Comparison of ENCODE assay signal across 11 cellular contexts in genomic region chr15:77002436-77002835, GRCh38. TPM values are rescaled to one million over a fixed set of nuclear protein-coding genes. Genes with fewer than 3 reads are reported as not detected.
A peak's percentile ranks its signal among the peaks of the same experiment; 100 is the strongest.
DNase-seq lines count a peak whose midpoint lies in the region; ATAC-seq, FAIRE-seq and TF ChIP-seq lines count a peak whose summit lies in the region.
"Had no signal": no experiment of that assay in that cellular context is flagged by ENCODE, and none has a peak within 500 bp of the region (broad histone marks: within the 10 kb centered on the region; RNA-seq: fewer than 3 reads in every experiment).

No MANE protein-coding gene starts in this region.

- no peaks in the 10 kb centered on the region for H3K9me3 ChIP-seq in PC-9 (ENCODE audit: insufficient read depth, low read depth)

- BruUV-seq in PC-9 (replicated peaks; lab: Mats Ljungman, UMichigan): no TSS peak

- no peak overlapping the region for H2AFZ ChIP-seq in PC-9

- no peaks in the 10 kb centered on the region for H3K9me3 Mint-ChIP-seq in memory B cell

- ATAC-seq in GM19397 (IDR thresholded peaks at IDR 0.05; ENCODE audit: unreplicated experiment) (peak; percentile 30), memory B cell (ENCODE audit: low read depth) (no peak)
- ATAC-seq: foreskin keratinocyte had no signal

- H3K36me3 ChIP-seq in PC-9 (ENCODE audit: low read depth): no peaks in the 10 kb centered on the region

- H4K20me1 ChIP-seq in PC-9 (ENCODE audit: insufficient read depth): no peaks in the 10 kb centered on the region

- peaks cover 4% of the 10 kb centered on the region; the same call in 1 of the 2 replicates for H3K27me3 ChIP-seq in PC-9 (ENCODE audit: insufficient read depth, low read depth)
- H3K27me3 ChIP-seq: foreskin keratinocyte had no signal

- no peaks in the 10 kb centered on the region for H3K27me3 Mint-ChIP-seq in memory B cell

- FAIRE-seq in RCC 7860 (lab: Jason Lieb, UNC): no peak

- peak overlapping the region; percentile 49 for H3K27ac Mint-ChIP-seq in memory B cell

- DNase-seq in AG20443 (ENCODE audit: low spot score) (peak; percentile 52), memory B cell (ENCODE audit: low spot score in 2 of 2) (no peak), RCC 7860 (ENCODE audit: low spot score) (no peak), PC-9 (no peak), NCI-H1105 treated with DMSO at 0.1 percent for 48 hours (lab: John Stamatoyannopoulos, UW) (no peak), NCI-H226 (no peak)
- peak; percentile 13 for DNase-seq in activated CD8-positive, alpha-beta memory T cell treated with anti-CD3 and anti-CD28 coated beads, Interleukin-2, amount 50 U/mL, for 4 hours
- DNase-seq: foreskin keratinocyte, NCI-H748 treated with DMSO at 0.1 percent for 48 hours had no signal

- no peak overlapping the region for H3K4me2 ChIP-seq in PC-9

- peak overlapping the region; percentile 66 for H3K4me3 Mint-ChIP-seq in memory B cell

- peaks cover 43% of the 10 kb centered on the region for H3K4me1 Mint-ChIP-seq in memory B cell

- intact Hi-C loops in PC-9 (cut with micrococcal nuclease; ENCODE audit: unreplicated experiment): no loop called here

- POLR2A ChIA-PET in PC-9 (lab: Charles Lee; ENCODE audit: unreplicated experiment): no interaction called here

- TF ChIP-seq CTCF in PC-9 (conservative IDR thresholded peaks at IDR 0.05): no peak

- H3F3A ChIP-seq in PC-9 (ENCODE audit: insufficient read depth, low read depth): no peaks in the 10 kb centered on the region

- H3K9me2 ChIP-seq in PC-9 (ENCODE audit: insufficient read depth): no peaks in the 10 kb centered on the region

- no peak overlapping the region for H3K27ac ChIP-seq in PC-9
- H3K27ac ChIP-seq: foreskin keratinocyte had no signal

- peaks cover 13% of the 10 kb centered on the region for H3K36me3 Mint-ChIP-seq in memory B cell

- no peak overlapping the region for H3K4me3 ChIP-seq in PC-9

- CTCF ChIA-PET in PC-9 (lab: Charles Lee): no interaction called here

- H3K79me2 ChIP-seq in PC-9 (ENCODE audit: low read depth): no peaks in the 10 kb centered on the region

- no peaks in the 10 kb centered on the region for H3K4me1 ChIP-seq in PC-9 (replicated peaks; ENCODE audit: insufficient read depth)
- H3K4me1 ChIP-seq: foreskin keratinocyte had no signal

RNA-seq across cellular contexts. Expression of gene PSTPIP1, which starts 7.5 kb away (rescaled TPM):
- not detected in 2 replicates for total RNA-seq in PC-9 (2021)
- total RNA-seq: osteocyte had no signal

Comparison
In these comparisons a context has a peak if more than half of its experiments do, and no peak if none do; other contexts are left out.
1. DNase-seq: peak in AG20443 (single experiment) and activated CD8-positive, alpha-beta memory T cell treated with anti-CD3 and anti-CD28 coated beads, Interleukin-2, amount 50 U/mL, for 4 hours (single experiment); none in memory B cell (0 of 2), RCC 7860 (single experiment), PC-9 (0 of 2), NCI-H1105 treated with DMSO at 0.1 percent for 48 hours (single experiment) and NCI-H226 (single experiment).